17 cellular contexts compared by ENCODE assay signal in the genomic region with DNA sequence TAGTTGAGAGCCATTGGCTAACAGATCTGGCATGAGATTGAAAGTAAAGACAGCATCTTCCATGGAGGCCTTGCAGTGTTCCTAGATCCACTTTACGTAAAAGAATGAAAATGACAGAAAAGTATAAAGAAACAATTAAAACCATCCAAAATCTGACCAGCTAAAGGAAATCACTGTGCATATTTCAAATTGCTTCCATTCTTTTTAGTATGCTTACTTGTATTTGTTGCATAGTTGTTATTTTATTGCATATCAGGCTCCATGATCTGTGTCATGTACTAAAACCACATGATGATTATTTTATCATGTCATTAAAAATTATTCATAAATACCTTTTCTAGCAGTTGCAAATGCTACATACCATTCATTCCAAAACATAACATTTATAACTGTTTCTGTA.
A peak's percentile ranks its signal among the peaks of the same experiment; 100 is the strongest.
DNase-seq lines count a peak whose midpoint lies in the region; ATAC-seq and TF ChIP-seq lines count a peak whose summit lies in the region.
"Had no signal": no experiment of that assay in that cellular context is flagged by ENCODE, and none has a peak within 500 bp of the region (broad histone marks: within the 10 kb centered on the region; RNA-seq: fewer than 3 reads in every experiment).

No MANE protein-coding gene starts in this region.

- BruUV-seq in IMR-90 (replicated peaks; lab: Mats Ljungman, UMichigan): no TSS peak

- H3K4me3 ChIP-seq in AG09309 (ENCODE audit: control insufficient read depth, low read depth, low read length) (no peak overlapping the region), IMR-90 (ENCODE audit: insufficient read depth, low read depth, low read length) (no peak overlapping the region), sigmoid colon (no peak overlapping the region)

- H2BK5ac ChIP-seq in IMR-90 (ENCODE audit: low read depth, low read length, poor library complexity, severe bottlenecking): no peak overlapping the region

- CTCF ChIA-PET in IMR-90 (lab: Yijun Ruan, JAX): interaction anchor here (0.6 to 1.0 kb wide), 2 partner anchors 16 to 207 kb away, joined by 3 read pairs; no protein-coding TSS in a partner anchor

- H3K9me3 ChIP-seq in IMR-90 (ENCODE audit: control insufficient read depth, insufficient read depth, low read length): no peaks in the 10 kb centered on the region
- H3K9me3 ChIP-seq in sigmoid colon: no peaks in the 10 kb centered on the region
- H3K9me3 ChIP-seq: BE2C had no signal

- no peak overlapping the region for H2AFZ ChIP-seq in IMR-90 (replicated peaks; ENCODE audit: low read length, poor library complexity)

- no peak overlapping the region for H3K4me2 ChIP-seq in IMR-90 (ENCODE audit: low read depth, low read length)

- H3K27me3 ChIP-seq in IMR-90 (ENCODE audit: control insufficient read depth, insufficient read depth, low read length): peaks cover 4% of the 10 kb centered on the region
- H3K27me3 ChIP-seq in sigmoid colon: no peaks in the 10 kb centered on the region
- H3K27me3 ChIP-seq: BE2C had no signal

- no peak overlapping the region for H3K18ac ChIP-seq in IMR-90 (ENCODE audit: low read depth, low read length)

- no peak overlapping the region for H3K4ac ChIP-seq in IMR-90 (ENCODE audit: low read depth, low read length)

- intact Hi-C loops in IMR-90 (cut with micrococcal nuclease) (loop anchor here (10.0 kb wide), 1 partner anchor 232 kb away; no protein-coding TSS in a partner anchor), sigmoid colon (cut with DNase I) (no loop called here)

- no peak for TF ChIP-seq POLR2A in IMR-90 (IDR thresholded peaks at IDR 0.05; ENCODE audit: low read depth, low read length)
- no peak for TF ChIP-seq POLR2A in sigmoid colon (IDR thresholded peaks at IDR 0.05)

- H3K36me3 ChIP-seq in IMR-90 (ENCODE audit: control insufficient read depth, insufficient read depth, low read length) (no peaks in the 10 kb centered on the region), sigmoid colon (no peaks in the 10 kb centered on the region)
- H3K36me3 ChIP-seq: BE2C had no signal

- no peak overlapping the region for H4K91ac ChIP-seq in IMR-90 (ENCODE audit: insufficient read depth, low read depth, low read length)

- POLR2A ChIA-PET in IMR-90 (lab: Charles Lee; ENCODE audit: unreplicated experiment): no interaction called here

- no CpG with 5 or more reads among the region's 1 CpG for WGBS in IMR-90 (ENCODE audit: extremely low coverage in 2 of 2, insufficient read length in 1 of 2), 2 experiments
- WGBS in sigmoid colon, 2 donors: 98% methylated on average over 1 of the region's 1 CpG

- in situ Hi-C loops in IMR-90 (cut with MboI; ENCODE audit: low sequenced_read_pairs): no loop called here

- H3K9me1 ChIP-seq in IMR-90 (ENCODE audit: insufficient read depth, low read length): no peaks in the 10 kb centered on the region

- H2AK5ac ChIP-seq in IMR-90 (ENCODE audit: low read depth, low read length): no peak overlapping the region

- peak; percentile 46 for ATAC-seq in IMR-90 (ENCODE audit: low read depth)
- ATAC-seq: CD8-positive, alpha-beta T cell had no signal

- no peak overlapping the region for H3K27ac ChIP-seq in IMR-90 (ENCODE audit: insufficient read depth, low read length)
- H3K27ac ChIP-seq in sigmoid colon: no peak overlapping the region
- H3K27ac ChIP-seq: 22Rv1, HL-60 had no signal

- no peak overlapping the region for H2AK9ac ChIP-seq in IMR-90 (replicated peaks; ENCODE audit: low read depth, low read length, poor library complexity)

- H4K20me1 ChIP-seq in IMR-90 (ENCODE audit: insufficient read depth, low read length): no peaks in the 10 kb centered on the region

- H3K4me1 ChIP-seq in IMR-90 (ENCODE audit: control insufficient read depth, insufficient read depth, low read length) (no peaks in the 10 kb centered on the region), sigmoid colon (no peaks in the 10 kb centered on the region)
- H3K4me1 ChIP-seq: BE2C had no signal

- DNase-seq in AG09309 (ENCODE audit: low read depth) (peak; percentile 44), EL (peak; percentile 67), IMR-90 (no peak), dedifferentiated amniotic fluid mesenchymal stem cell (ENCODE audit: extremely low spot score) (peak; percentile 24), NCI-H345 treated with DMSO at 0.1 percent for 48 hours (lab: John Stamatoyannopoulos, UW; ENCODE audit: unreplicated experiment) (no peak), NCI-H526 treated with DMSO at 0.1 percent for 48 hours (lab: John Stamatoyannopoulos, UW) (no peak), NCI-H2107 treated with DMSO at 0.1 percent for 48 hours (lab: John Stamatoyannopoulos, UW; ENCODE audit: unreplicated experiment) (no peak), sigmoid colon (no peak)
- DNase-seq: BE2C; CD8-positive, alpha-beta T cell; COR-L47; DMS153; DND-41; HCEC 1CT; KBM-7 had no signal

- no peaks in the 10 kb centered on the region for H3K79me1 ChIP-seq in IMR-90 (ENCODE audit: low read depth in 1 of 2, low read length in 2 of 2)

- TF ChIP-seq RAD21 in IMR-90 (IDR thresholded peaks at IDR 0.05; ENCODE audit: low read length): no peak

- H4K5ac ChIP-seq in IMR-90 (ENCODE audit: low read depth, low read length): no peak overlapping the region

- TF ChIP-seq CTCF in AG09309 (IDR thresholded peaks at IDR 0.05; ENCODE audit: control insufficient read depth, insufficient read depth, low read depth, low read length, missing control alignments) (no peak), IMR-90 (conservative IDR thresholded peaks at IDR 0.05; ENCODE audit: low read depth, low read length) (no peak), sigmoid colon (IDR thresholded peaks at IDR 0.05) (no peak)

- H4K8ac ChIP-seq in IMR-90 (ENCODE audit: low read depth in 2 of 2, low read length in 2 of 2): no peak overlapping the region

- H3K56ac ChIP-seq in IMR-90 (ENCODE audit: extremely low read depth, insufficient read depth, low read length): no peak overlapping the region

- TF ChIP-seq EP300 in sigmoid colon (IDR thresholded peaks at IDR 0.05): no peak

- H3K9ac ChIP-seq in IMR-90 (ENCODE audit: low read depth, low read length): no peak overlapping the region

- dilution Hi-C loops in IMR-90 (cut with HindIII; ENCODE audit: low sequenced_read_pairs, unreplicated experiment): no loop called here

- no peak overlapping the region for H2BK15ac ChIP-seq in IMR-90 (ENCODE audit: low read depth, low read length)

- no peak overlapping the region for H3K14ac ChIP-seq in IMR-90 (replicated peaks; ENCODE audit: low read depth, low read length)

- H2BK120ac ChIP-seq in IMR-90 (ENCODE audit: low read depth, low read length): no peak overlapping the region

- H2BK20ac ChIP-seq in IMR-90 (ENCODE audit: low read depth, low read length): no peak overlapping the region

- H3K23ac ChIP-seq in IMR-90 (ENCODE audit: low read depth, low read length): no peak overlapping the region

TF ChIP-seq in IMR-90, 13 proteins besides CTCF, POLR2A, EP300 and RAD21:
- TF ChIP-seq RCOR1 (IDR thresholded peaks at IDR 0.05; ENCODE audit: insufficient replicate concordance, low read length): no peak
- TF ChIP-seq USF2 (IDR thresholded peaks at IDR 0.05; ENCODE audit: low read depth, low read length): no peak
- TF ChIP-seq MAFK (IDR thresholded peaks at IDR 0.05; ENCODE audit: low read depth, low read length): no peak
- TF ChIP-seq MXI1 (IDR thresholded peaks at IDR 0.05; ENCODE audit: borderline replicate concordance, low read depth, low read length): no peak
- no peak for TF ChIP-seq SMC3 (IDR thresholded peaks at IDR 0.05; ENCODE audit: low read depth, low read length)
- TF ChIP-seq CEBPB (IDR thresholded peaks at IDR 0.05; ENCODE audit: low read depth, low read length): no peak
- TF ChIP-seq NFE2L2 (IDR thresholded peaks at IDR 0.05; ENCODE audit: low read depth, low read length): no peak
- TF ChIP-seq CHD1 (IDR thresholded peaks at IDR 0.05; ENCODE audit: low read depth, low read length): no peak
- TF ChIP-seq MAZ (IDR thresholded peaks at IDR 0.05; ENCODE audit: borderline replicate concordance, low read depth, low read length): no peak
- TF ChIP-seq FOS (IDR thresholded peaks at IDR 0.05; ENCODE audit: low read depth, low read length): no peak
- no peak for TF ChIP-seq RFX5 (IDR thresholded peaks at IDR 0.05; ENCODE audit: low read depth, low read length)
- no peak for TF ChIP-seq BHLHE40 (IDR thresholded peaks at IDR 0.05; ENCODE audit: low read depth, low read length)
- TF ChIP-seq, protein P1, sequence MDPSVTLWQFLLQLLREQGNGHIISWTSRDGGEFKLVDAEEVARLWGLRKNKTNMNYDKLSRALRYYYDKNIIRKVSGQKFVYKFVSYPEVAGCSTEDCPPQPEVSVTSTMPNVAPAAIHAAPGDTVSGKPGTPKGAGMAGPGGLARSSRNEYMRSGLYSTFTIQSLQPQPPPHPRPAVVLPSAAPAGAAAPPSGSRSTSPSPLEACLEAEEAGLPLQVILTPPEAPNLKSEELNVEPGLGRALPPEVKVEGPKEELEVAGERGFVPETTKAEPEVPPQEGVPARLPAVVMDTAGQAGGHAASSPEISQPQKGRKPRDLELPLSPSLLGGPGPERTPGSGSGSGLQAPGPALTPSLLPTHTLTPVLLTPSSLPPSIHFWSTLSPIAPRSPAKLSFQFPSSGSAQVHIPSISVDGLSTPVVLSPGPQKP (IDR thresholded peaks at IDR 0.05; ENCODE audit: borderline replicate concordance, low read depth, low read length): no peak
TF ChIP-seq in IMR-90: peak in this region for 0.

Comparison
In these comparisons a context has a peak if more than half of its experiments do, and no peak if none do; other contexts are left out.
1. DNase-seq: peak in AG09309 (single experiment), EL (single experiment) and dedifferentiated amniotic fluid mesenchymal stem cell (single experiment); none in IMR-90 (single experiment), NCI-H345 treated with DMSO at 0.1 percent for 48 hours (single experiment), NCI-H526 treated with DMSO at 0.1 percent for 48 hours (single experiment), NCI-H2107 treated with DMSO at 0.1 percent for 48 hours (single experiment) and sigmoid colon (single experiment).